In genomic region chr10:126658928-126659327, GRCh38 we compare ENCODE assay signal across 1 cellular context.
TF ChIP-seq lines count a peak whose summit lies in the region.

No MANE protein-coding gene starts in this region.

TF ChIP-seq in GM23338, 12 proteins besides CTCF, POLR2A, EP300 and RAD21 (continued from another document):
- TF ChIP-seq REST (IDR thresholded peaks at IDR 0.05; ENCODE audit: unreplicated experiment) (no peak), CREB1 (CRISPR knock-in tag; IDR thresholded peaks at IDR 0.05; ENCODE audit: low read depth) (no peak)
